Comparison of ENCODE assay signal across 17 cellular contexts in genomic region chr3:152054315-152054714, GRCh38.
A peak's percentile ranks its signal among the peaks of the same experiment; 100 is the strongest.
DNase-seq lines count a peak whose midpoint lies in the region; ATAC-seq, FAIRE-seq and TF ChIP-seq lines count a peak whose summit lies in the region.
"Had no signal": no experiment of that assay in that cellular context is flagged by ENCODE, and none has a peak within 500 bp of the region (broad histone marks: within the 10 kb centered on the region; RNA-seq: fewer than 3 reads in every experiment).

No MANE protein-coding gene starts in this region.

- CTCF ChIA-PET in GM12878 (lab: Yijun Ruan, JAX): interaction anchor here (1.4 kb wide), 2 partner anchors 35 to 470 kb away, joined by 3 to 5 read pairs; no protein-coding TSS in a partner anchor

- TF ChIP-seq EP300 in GM12878 (IDR thresholded peaks at IDR 0.05; ENCODE audit: borderline replicate concordance in 1 of 2, control insufficient read depth in 1 of 2, low read depth in 2 of 2, low read length in 2 of 2): no peak

- TF ChIP-seq RAD21 in GM12878 (IDR thresholded peaks at IDR 0.05; ENCODE audit: insufficient read depth, low read depth, low read length): no peak

- DNase-seq in GM12878 (ENCODE audit: low read depth, low spot score): no peak
- DNase-seq in NCI-H526 treated with DMSO at 0.1 percent for 48 hours (lab: John Stamatoyannopoulos, UW): no peak
- DNase-seq in NCI-H2081 treated with DMSO at 0.1 percent for 48 hours (lab: John Stamatoyannopoulos, UW): no peak
- DNase-seq: activated CD4-positive, alpha-beta T cell treated with anti-CD3 and anti-CD28 coated beads for 36 hours; AML-193; endodermal cell; left colon; MM.1S; NCI-H187 treated with DMSO at 0.1 percent for 48 hours; NCI-H345; Peyer's patch; stimulated activated naive CD8-positive, alpha-beta T cell treated with anti-CD3 and anti-CD28 coated beads, Interleukin-15, amount 100 ng/mL, for 72 hours; upper lobe of left lung had no signal

- no peak overlapping the region for H3K9ac ChIP-seq in GM12878 (ENCODE audit: control insufficient read depth, insufficient read depth, low read length)

- H3K27me3 ChIP-seq in GM12878 (replicated peaks in 1 of 2; ENCODE audit: control insufficient read depth in 2 of 2, insufficient read depth in 2 of 2, low read length in 1 of 2): no peaks in the 10 kb centered on the region
- H3K27me3 ChIP-seq: Peyer's patch, upper lobe of left lung had no signal

- no peak for TF ChIP-seq POLR2A in GM12878 (IDR thresholded peaks at IDR 0.05; ENCODE audit: low read depth, low read length)

- no peaks in the 10 kb centered on the region for H3K79me2 ChIP-seq in GM12878 (ENCODE audit: control insufficient read depth, insufficient read depth, low read length)

- FAIRE-seq in GM12878 (lab: Jason Lieb, UNC): no peak

- POLR2A ChIA-PET in GM12878 (lab: Charles Lee): no interaction called here

- no TSS peak for BruUV-seq in GM12878 (replicated peaks; lab: Mats Ljungman, UMichigan)

- no peaks in the 10 kb centered on the region for H4K20me1 ChIP-seq in GM12878 (ENCODE audit: control insufficient read depth, insufficient read depth)

- peaks cover 4% of the 10 kb centered on the region for H3K4me1 ChIP-seq in GM12878 (ENCODE audit: control insufficient read depth, insufficient read depth, low read length)
- H3K4me1 ChIP-seq: Peyer's patch, upper lobe of left lung had no signal

- ATAC-seq in GM19043 (IDR thresholded peaks at IDR 0.05; ENCODE audit: low read depth, unreplicated experiment): peak; percentile 81
- ATAC-seq in GM21786 (IDR thresholded peaks at IDR 0.05; ENCODE audit: unreplicated experiment): peak; percentile 69
- ATAC-seq in HG03354 (IDR thresholded peaks at IDR 0.05; ENCODE audit: poor library complexity, severe bottlenecking, unreplicated experiment): peak; percentile 66
- peak; percentile 83 for ATAC-seq in GM12878
- ATAC-seq in HG02798 (IDR thresholded peaks at IDR 0.05; ENCODE audit: poor library complexity, unreplicated experiment): no peak
- ATAC-seq: activated CD4-positive, alpha-beta T cell treated with anti-CD3 and anti-CD28 coated beads for 36 hours; left colon; stimulated activated naive CD8-positive, alpha-beta T cell treated with anti-CD3 and anti-CD28 coated beads, Interleukin-15, amount 100 ng/mL, for 72 hours had no signal

- WGBS in GM12878 (ENCODE audit: insufficient coverage, insufficient replicate concordance, low lambda C conversion rate, missing lambda C conversion rate): 15% methylated on average over 3 of the region's 3 CpGs

- no peak overlapping the region for H3K27ac ChIP-seq in GM12878 (ENCODE audit: control insufficient read depth, insufficient read depth)
- H3K27ac ChIP-seq: Peyer's patch, upper lobe of left lung had no signal

- H3K4me3 ChIP-seq in GM12878: no peak overlapping the region
- H3K4me3 ChIP-seq: Peyer's patch, upper lobe of left lung had no signal

- in situ Hi-C loops in GM12878 (cut with MboI): no loop called here

- no peaks in the 10 kb centered on the region for H3K36me3 ChIP-seq in GM12878 (ENCODE audit: control insufficient read depth in 2 of 2, insufficient read depth in 2 of 2, low read length in 1 of 2)
- H3K36me3 ChIP-seq: Peyer's patch, upper lobe of left lung had no signal

- RAD21 ChIA-PET in GM12878 (lab: Charles Lee; ENCODE audit: unreplicated experiment): interaction anchor here (0.6 kb wide), 1 partner anchor 256 kb away, joined by 6 read pairs; no protein-coding TSS in a partner anchor

- no peaks in the 10 kb centered on the region; the same call in 2 of the 3 replicates for H3K9me3 ChIP-seq in GM12878 (replicated peaks; ENCODE audit: control insufficient read depth, insufficient read depth, low read length)
- H3K9me3 ChIP-seq: Peyer's patch, upper lobe of left lung had no signal

- no peak overlapping the region for H2AFZ ChIP-seq in GM12878 (ENCODE audit: control insufficient read depth, low read depth, low read length)

- TF ChIP-seq CTCF in GM12878 (IDR thresholded peaks at IDR 0.05 in 2 of 3, conservative IDR thresholded peaks at IDR 0.05 in 1 of 3; ENCODE audit: control insufficient read depth in 2 of 3, extremely low read depth in 1 of 3, insufficient read depth in 1 of 3, low read depth in 3 of 3, low read length in 3 of 3): no peak

- intact Hi-C loops in GM12878 (cut with micrococcal nuclease; ENCODE audit: unreplicated experiment): no loop called here

- H3K4me2 ChIP-seq in GM12878 (ENCODE audit: control insufficient read depth, insufficient read depth): no peak overlapping the region

- SMC1A ChIA-PET in GM12878 (lab: Charles Lee; ENCODE audit: uncharacterized antibody, unreplicated experiment): no interaction called here

TF ChIP-seq in GM12878, 131 proteins besides CTCF, POLR2A, EP300 and RAD21:
- no peak for TF ChIP-seq TARDBP (IDR thresholded peaks at IDR 0.05; ENCODE audit: borderline replicate concordance)
- TF ChIP-seq SMARCA5 (IDR thresholded peaks at IDR 0.05): no peak
- no peak for TF ChIP-seq RUNX3 (IDR thresholded peaks at IDR 0.05; ENCODE audit: low read length)
- no peak for TF ChIP-seq DPF2 (IDR thresholded peaks at IDR 0.05)
- no peak for TF ChIP-seq YY1 (IDR thresholded peaks at IDR 0.05; ENCODE audit: low read depth, low read length)
- no peak for TF ChIP-seq WRNIP1 (IDR thresholded peaks at IDR 0.05; ENCODE audit: borderline replicate concordance, low read depth, low read length)
- TF ChIP-seq POLR2AphosphoS2 (IDR thresholded peaks at IDR 0.05; ENCODE audit: low read depth, low read length): no peak
- TF ChIP-seq IKZF1 (conservative IDR thresholded peaks at IDR 0.05): no peak
- no peak for TF ChIP-seq ATF7 (IDR thresholded peaks at IDR 0.05; ENCODE audit: low read depth)
- peak; percentile 64 for TF ChIP-seq IRF4 (IDR thresholded peaks at IDR 0.05; ENCODE audit: low read depth, low read length)
- TF ChIP-seq TCF7 (IDR thresholded peaks at IDR 0.05; ENCODE audit: borderline replicate concordance): no peak
- no peak for TF ChIP-seq POU2F2 (IDR thresholded peaks at IDR 0.05; ENCODE audit: borderline replicate concordance, low read depth, low read length)
- no peak for TF ChIP-seq TAF1 (IDR thresholded peaks at IDR 0.05; ENCODE audit: borderline replicate concordance, low read depth, low read length)
- TF ChIP-seq KLF5 (IDR thresholded peaks at IDR 0.05; ENCODE audit: partially characterized antibody): no peak
- 0 out of 2 replicates have a peak, but pooled peaks have one; percentile 15 for TF ChIP-seq ATF2 (IDR thresholded peaks at IDR 0.05; ENCODE audit: low read length)
- TF ChIP-seq IKZF2 (IDR thresholded peaks at IDR 0.05): no peak
- no peak for TF ChIP-seq MEF2A (IDR thresholded peaks at IDR 0.05; ENCODE audit: insufficient read depth, low read depth, low read length)
- TF ChIP-seq POLR2AphosphoS5 (IDR thresholded peaks at IDR 0.05; ENCODE audit: low read length): no peak
- no peak for TF ChIP-seq ZNF622 (IDR thresholded peaks at IDR 0.05)
- TF ChIP-seq NFIC (IDR thresholded peaks at IDR 0.05; ENCODE audit: low read depth, low read length): no peak
- TF ChIP-seq BRCA1 (IDR thresholded peaks at IDR 0.05; ENCODE audit: low read depth, low read length): no peak
- TF ChIP-seq SPI1 (IDR thresholded peaks at IDR 0.05; ENCODE audit: borderline replicate concordance, insufficient read depth, low read depth, low read length): peak; percentile 89
- no peak for TF ChIP-seq NR2C2 (IDR thresholded peaks at IDR 0.05; ENCODE audit: borderline replicate concordance, control insufficient read depth, insufficient read length, low read depth)
